Comparison of ENCODE assay signal across 8 cellular contexts in genomic region chr4:176002007-176002623, GRCh38.
DNase-seq lines count a peak whose midpoint lies in the region; ATAC-seq and TF ChIP-seq lines count a peak whose summit lies in the region.

No MANE protein-coding gene starts in this region.

- TF ChIP-seq CTCF in GM23338 (conservative IDR thresholded peaks at IDR 0.05; ENCODE audit: low read depth in 2 of 2) (no peak), MCF 10A (IDR thresholded peaks at IDR 0.05; ENCODE audit: unreplicated experiment) (no peak)

- H3K27me3 Mint-ChIP-seq in GM23338 (ENCODE audit: insufficient read depth, low read depth, poor library complexity) (peaks cover 13% of the 10 kb centered on the region), MCF 10A (ENCODE audit: insufficient read depth, unreplicated experiment) (no peaks in the 10 kb centered on the region)
- H3K27me3 Mint-ChIP-seq in stimulated activated naive CD8-positive, alpha-beta T cell treated with anti-CD3 and anti-CD28 coated beads, Interleukin-15, amount 100 ng/mL, for 72 hours, result peaks cover 62% of the 10 kb centered on the region

- peak; percentile 75 for ATAC-seq in GM23338
- peak; percentile 60 for ATAC-seq in stimulated activated naive CD8-positive, alpha-beta T cell treated with anti-CD3 and anti-CD28 coated beads, Interleukin-15, amount 100 ng/mL, for 72 hours

- H3K9me2 ChIP-seq in GM23338 (ENCODE audit: insufficient read depth), result no peaks in the 10 kb centered on the region

- CTCF ChIA-PET in MCF 10A (lab: Yijun Ruan, JAX), result no interaction called here

- no TSS peak for BruUV-seq in MCF 10A (replicated peaks; lab: Mats Ljungman, UMichigan)

- no peaks in the 10 kb centered on the region for H4K20me1 ChIP-seq in GM23338 (replicated peaks; ENCODE audit: insufficient read depth)

- no peaks in the 10 kb centered on the region for H3K36me3 ChIP-seq in GM23338 (ENCODE audit: insufficient read depth)

- peaks cover 21% of the 10 kb centered on the region for H3K4me1 ChIP-seq in GM23338 (ENCODE audit: insufficient read depth)

- H3K4me3 Mint-ChIP-seq in GM23338, result peak overlapping the region; percentile 85
- peak overlapping the region; percentile 82 for H3K4me3 Mint-ChIP-seq in MCF 10A (ENCODE audit: unreplicated experiment)
- H3K4me3 Mint-ChIP-seq in stimulated activated naive CD8-positive, alpha-beta T cell treated with anti-CD3 and anti-CD28 coated beads, Interleukin-15, amount 100 ng/mL, for 72 hours, result peak overlapping the region; percentile 74 to 75

- H3K4me1 Mint-ChIP-seq in GM23338 (peaks cover 37% of the 10 kb centered on the region), MCF 10A (ENCODE audit: insufficient read depth, unreplicated experiment) (peaks cover 5% of the 10 kb centered on the region)
- H3K4me1 Mint-ChIP-seq in stimulated activated naive CD8-positive, alpha-beta T cell treated with anti-CD3 and anti-CD28 coated beads, Interleukin-15, amount 100 ng/mL, for 72 hours, result peaks cover 9% of the 10 kb centered on the region

- H2AFZ ChIP-seq in GM23338, result peak overlapping the region; percentile 99

- POLR2A ChIA-PET in MCF 10A (lab: Yijun Ruan, JAX), result no interaction called here

- H3K36me3 Mint-ChIP-seq in GM23338 (ENCODE audit: low read depth), result no peaks in the 10 kb centered on the region
- no peaks in the 10 kb centered on the region for H3K36me3 Mint-ChIP-seq in MCF 10A (ENCODE audit: insufficient read depth, unreplicated experiment)

- H3K27ac ChIP-seq in GM23338 (ENCODE audit: low read depth), result no peak overlapping the region

- no peaks in the 10 kb centered on the region for H3K79me2 ChIP-seq in GM23338 (replicated peaks; ENCODE audit: insufficient read depth)

- H3K4me2 ChIP-seq in GM23338, result peak overlapping the region; percentile 97

- H3K9me3 Mint-ChIP-seq in GM23338 (no peaks in the 10 kb centered on the region), MCF 10A (ENCODE audit: unreplicated experiment) (no peaks in the 10 kb centered on the region)
- H3K9me3 Mint-ChIP-seq in stimulated activated naive CD8-positive, alpha-beta T cell treated with anti-CD3 and anti-CD28 coated beads, Interleukin-15, amount 100 ng/mL, for 72 hours, result no peaks in the 10 kb centered on the region

- intact Hi-C loops in MCF 10A (cut with micrococcal nuclease), result no loop called here

- peak; percentile 74 for DNase-seq in NCI-H748 (lab: John Stamatoyannopoulos, UW; ENCODE audit: unreplicated experiment)
- DNase-seq in NCI-H748 treated with DMSO at 0.1 percent for 48 hours (lab: John Stamatoyannopoulos, UW), result no peak
- DNase-seq in GM23338 (ENCODE audit: low spot score), result peak; percentile 78
- peak; percentile 55 for DNase-seq in NCI-H2227 (lab: John Stamatoyannopoulos, UW; ENCODE audit: unreplicated experiment)
- DNase-seq in MCF 10A (ENCODE audit: unreplicated experiment), result peak; percentile 12
- DNase-seq in left kidney (ENCODE audit: low read depth, low spot score), result peak; percentile 78
- no peak for DNase-seq in stimulated activated naive CD8-positive, alpha-beta T cell treated with anti-CD3 and anti-CD28 coated beads, Interleukin-15, amount 100 ng/mL, for 72 hours
- no peak for DNase-seq in stimulated activated CD4-positive, alpha-beta T cell treated with anti-CD3 and anti-CD28 coated beads, Interleukin-4, amount 100 ng/mL, for 24 hours

- H3K4me3 ChIP-seq in GM23338, result peak overlapping the region; percentile 85

- H3K27ac Mint-ChIP-seq in GM23338 (no peak overlapping the region), MCF 10A (ENCODE audit: low read depth, unreplicated experiment) (no peak overlapping the region)
- H3K27ac Mint-ChIP-seq in stimulated activated naive CD8-positive, alpha-beta T cell treated with anti-CD3 and anti-CD28 coated beads, Interleukin-15, amount 100 ng/mL, for 72 hours, result no peak overlapping the region

- peaks cover 34% of the 10 kb centered on the region for H3K27me3 ChIP-seq in GM23338 (ENCODE audit: insufficient read depth)

- H3F3A ChIP-seq in GM23338 (replicated peaks; ENCODE audit: low read depth), result no peaks in the 10 kb centered on the region

TF ChIP-seq in GM23338, 12 proteins besides CTCF, POLR2A, EP300 and RAD21:
- TF ChIP-seq EZH2 (IDR thresholded peaks at IDR 0.05; ENCODE audit: low read depth, unreplicated experiment) (no peak), ETS1 (IDR thresholded peaks at IDR 0.05) (no peak), CREB1 (CRISPR knock-in tag; IDR thresholded peaks at IDR 0.05; ENCODE audit: low read depth) (no peak), JUNB (IDR thresholded peaks at IDR 0.05; ENCODE audit: unreplicated experiment) (no peak), EZH2phosphoT487 (IDR thresholded peaks at IDR 0.05; ENCODE audit: unreplicated experiment) (no peak)

Comparison
In these comparisons a context has a peak if more than half of its experiments do, and no peak if none do; other contexts are left out.
1. DNase-seq: peak in NCI-H748 (single experiment), GM23338 (single experiment), NCI-H2227 (single experiment), MCF 10A (single experiment) and left kidney (single experiment); none in NCI-H748 treated with DMSO at 0.1 percent for 48 hours (single experiment), stimulated activated naive CD8-positive, alpha-beta T cell treated with anti-CD3 and anti-CD28 coated beads, Interleukin-15, amount 100 ng/mL, for 72 hours (0 of 2) and stimulated activated CD4-positive, alpha-beta T cell treated with anti-CD3 and anti-CD28 coated beads, Interleukin-4, amount 100 ng/mL, for 24 hours (single experiment).
2. Peak in every context shown above with its lines, with median percentiles within 50 percentile points of each other: H3K4me3 Mint-ChIP-seq.